Comparison of ENCODE assay signal across 10 cellular contexts in the genomic region with DNA sequence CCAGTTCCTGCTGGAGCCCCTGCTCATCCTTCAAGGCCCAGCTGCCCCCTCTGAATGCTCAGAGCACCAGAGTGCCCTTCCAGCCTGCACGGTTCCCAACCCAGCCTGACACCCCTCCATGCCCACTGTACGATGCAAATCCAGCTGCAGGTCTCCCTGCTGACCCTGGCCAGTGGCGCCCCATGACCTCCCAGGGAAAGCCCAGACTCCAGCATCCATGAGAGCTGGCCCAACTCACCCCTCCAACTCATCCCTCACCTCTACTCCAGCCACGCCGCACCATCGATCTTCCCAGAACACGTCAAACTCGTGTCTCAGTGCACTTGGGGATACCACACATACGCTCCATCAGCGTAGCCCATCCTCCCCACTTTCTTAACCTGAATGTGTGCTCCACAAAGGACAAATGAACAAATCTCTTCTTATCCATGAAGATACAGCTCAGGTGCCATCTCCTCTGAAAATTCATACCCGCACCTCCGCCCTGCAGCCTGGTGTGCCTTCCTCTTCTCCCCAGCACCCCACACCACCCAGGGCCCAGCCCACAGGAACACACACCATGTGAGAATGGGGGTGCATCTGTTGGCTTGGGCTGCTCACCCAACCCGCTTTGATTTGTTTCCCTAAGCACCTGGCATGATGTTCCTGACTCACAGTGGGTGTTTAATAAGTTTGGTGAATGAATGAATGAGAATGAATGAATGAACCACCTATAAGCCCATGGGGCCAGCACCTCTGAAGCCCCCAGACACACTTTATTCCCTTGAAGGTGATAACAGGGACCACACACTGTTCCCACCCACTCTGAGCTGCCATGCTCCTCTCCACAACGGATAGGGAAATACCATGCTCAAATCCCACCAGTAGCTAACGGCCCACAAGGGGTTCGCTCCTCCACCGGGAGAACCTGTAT. TPM values are rescaled to one million over a fixed set of nuclear protein-coding genes. Genes with fewer than 3 reads are reported as not detected.
A peak's percentile ranks its signal among the peaks of the same experiment; 100 is the strongest.
DNase-seq lines count a peak whose midpoint lies in the region; ATAC-seq, FAIRE-seq and TF ChIP-seq lines count a peak whose summit lies in the region.
"Had no signal": no experiment of that assay in that cellular context is flagged by ENCODE, and none has a peak within 500 bp of the region (broad histone marks: within the 10 kb centered on the region; RNA-seq: fewer than 3 reads in every experiment).

No MANE protein-coding gene starts in this region.

- BruUV-seq in Calu3 (replicated peaks; lab: Mats Ljungman, UMichigan): no TSS peak

- TF ChIP-seq CTCF in Calu3 (IDR thresholded peaks at IDR 0.05; ENCODE audit: unreplicated experiment) (no peak), kidney (IDR thresholded peaks at IDR 0.05; ENCODE audit: borderline replicate concordance, extremely low read depth, insufficient read depth) (no peak)

- peaks cover 8 to 31% of the 10 kb centered on the region in 2 donors for H3K4me1 ChIP-seq in kidney (ENCODE audit: control insufficient read depth in 1 of 2, insufficient read depth in 1 of 2, low read depth in 1 of 2, low read length in 2 of 2)

- H3K27ac ChIP-seq in kidney (ENCODE audit: low read depth in 2 of 2, low read length in 2 of 2): peak overlapping the region; percentile 45 to 79

- H3K9me3 ChIP-seq in kidney (ENCODE audit: control insufficient read depth in 1 of 2, low read length in 2 of 2): no peaks in the 10 kb centered on the region

- peak overlapping the region; percentile 95 for H3K27ac Mint-ChIP-seq in Calu3 (ENCODE audit: unreplicated experiment)
- H3K27ac Mint-ChIP-seq in activated CD8-positive, alpha-beta T cell treated with anti-CD3 and anti-CD28 coated beads, Interleukin-2, amount 10 ng/mL, durations not matched to agents 7 days and 5 days: peak overlapping the region; percentile 31
- H3K27ac Mint-ChIP-seq in stimulated activated effector memory CD8-positive, alpha-beta T cell treated with anti-CD3 and anti-CD28 coated beads, Interleukin-12 subunit alpha, Interleukin-12 subunit beta, amount 100 ng/mL, for 72 hours: peak overlapping the region; percentile 15

- no peak overlapping the region for H3K4me3 ChIP-seq in kidney (ENCODE audit: low read length in 2 of 2)

- POLR2A ChIA-PET in activated CD8-positive, alpha-beta T cell treated with anti-CD3 and anti-CD28 coated beads, Interleukin-2, amount 10 ng/mL, durations not matched to agents 7 days and 5 days (lab: Charles Lee): interaction anchor here (0.6 to 2.0 kb wide), 2 partner anchors 26 to 29 kb away, joined by 3 to 4 read pairs; partner anchors contain the start of gene MAFF

- peaks cover 47% of the 10 kb centered on the region for H3K36me3 Mint-ChIP-seq in Calu3 (ENCODE audit: insufficient read depth, unreplicated experiment)
- no peaks in the 10 kb centered on the region for H3K36me3 Mint-ChIP-seq in activated CD8-positive, alpha-beta T cell treated with anti-CD3 and anti-CD28 coated beads, Interleukin-2, amount 10 ng/mL, durations not matched to agents 7 days and 5 days (ENCODE audit: low read depth)
- H3K36me3 Mint-ChIP-seq in stimulated activated effector memory CD8-positive, alpha-beta T cell treated with anti-CD3 and anti-CD28 coated beads, Interleukin-12 subunit alpha, Interleukin-12 subunit beta, amount 100 ng/mL, for 72 hours: peaks cover 16% of the 10 kb centered on the region

- no peaks in the 10 kb centered on the region for H3K27me3 Mint-ChIP-seq in Calu3 (ENCODE audit: unreplicated experiment)
- no peaks in the 10 kb centered on the region for H3K27me3 Mint-ChIP-seq in activated CD8-positive, alpha-beta T cell treated with anti-CD3 and anti-CD28 coated beads, Interleukin-2, amount 10 ng/mL, durations not matched to agents 7 days and 5 days (ENCODE audit: low read depth)
- H3K27me3 Mint-ChIP-seq: progenitor cell of endocrine pancreas had no signal

- no peak overlapping the region for H3K4me3 Mint-ChIP-seq in Calu3 (ENCODE audit: low read depth, unreplicated experiment)
- no peak overlapping the region for H3K4me3 Mint-ChIP-seq in activated CD8-positive, alpha-beta T cell treated with anti-CD3 and anti-CD28 coated beads, Interleukin-2, amount 10 ng/mL, durations not matched to agents 7 days and 5 days
- H3K4me3 Mint-ChIP-seq in stimulated activated effector memory CD8-positive, alpha-beta T cell treated with anti-CD3 and anti-CD28 coated beads, Interleukin-12 subunit alpha, Interleukin-12 subunit beta, amount 100 ng/mL, for 72 hours: no peak overlapping the region

- intact Hi-C loops in Calu3 (cut with micrococcal nuclease; ENCODE audit: unreplicated experiment) (no loop called here), kidney (cut with DNase I) (no loop called here)

- H3K9me3 Mint-ChIP-seq in Calu3 (ENCODE audit: low read depth, unreplicated experiment): no peaks in the 10 kb centered on the region
- no peaks in the 10 kb centered on the region for H3K9me3 Mint-ChIP-seq in activated CD8-positive, alpha-beta T cell treated with anti-CD3 and anti-CD28 coated beads, Interleukin-2, amount 10 ng/mL, durations not matched to agents 7 days and 5 days (ENCODE audit: insufficient read depth)
- no peaks in the 10 kb centered on the region for H3K9me3 Mint-ChIP-seq in stimulated activated effector memory CD8-positive, alpha-beta T cell treated with anti-CD3 and anti-CD28 coated beads, Interleukin-12 subunit alpha, Interleukin-12 subunit beta, amount 100 ng/mL, for 72 hours

- FAIRE-seq in kidney (lab: Jason Lieb, UNC): no peak

- H3K4me1 Mint-ChIP-seq in Calu3 (ENCODE audit: low read depth, unreplicated experiment): peaks cover 78% of the 10 kb centered on the region
- peaks cover 72% of the 10 kb centered on the region for H3K4me1 Mint-ChIP-seq in activated CD8-positive, alpha-beta T cell treated with anti-CD3 and anti-CD28 coated beads, Interleukin-2, amount 10 ng/mL, durations not matched to agents 7 days and 5 days (ENCODE audit: low read depth)
- peaks cover 74% of the 10 kb centered on the region for H3K4me1 Mint-ChIP-seq in stimulated activated effector memory CD8-positive, alpha-beta T cell treated with anti-CD3 and anti-CD28 coated beads, Interleukin-12 subunit alpha, Interleukin-12 subunit beta, amount 100 ng/mL, for 72 hours

- H3K36me3 ChIP-seq in kidney (ENCODE audit: control insufficient read depth in 1 of 2, insufficient read depth in 2 of 2, low read length in 2 of 2): no peaks in the 10 kb centered on the region

- no peak for ATAC-seq in activated CD8-positive, alpha-beta T cell treated with anti-CD3 and anti-CD28 coated beads, Interleukin-2, amount 10 ng/mL, durations not matched to agents 7 days and 5 days
- no peak for ATAC-seq in stimulated activated effector memory CD8-positive, alpha-beta T cell treated with anti-CD3 and anti-CD28 coated beads, Interleukin-12 subunit alpha, Interleukin-12 subunit beta, amount 100 ng/mL, for 72 hours
- ATAC-seq in HG02642 (IDR thresholded peaks at IDR 0.05; ENCODE audit: poor library complexity, unreplicated experiment): no peak
- ATAC-seq: SK-N-SH treated with all-trans-retinoic acid at 6 μM for 48 hours had no signal

- DNase-seq in Calu3 (no peak), kidney (peak; percentile 53), HK-2 (ENCODE audit: unreplicated experiment) (no peak), DMS 273 treated with DMSO at 0.1 percent for 48 hours (lab: John Stamatoyannopoulos, UW) (no peak)
- DNase-seq in activated CD8-positive, alpha-beta T cell treated with anti-CD3 and anti-CD28 coated beads, Interleukin-2, amount 10 ng/mL, durations not matched to agents 7 days and 5 days: no peak
- no peak for DNase-seq in stimulated activated effector memory CD8-positive, alpha-beta T cell treated with anti-CD3 and anti-CD28 coated beads, Interleukin-12 subunit alpha, Interleukin-12 subunit beta, amount 100 ng/mL, for 72 hours (ENCODE audit: low spot score in 2 of 2)
- no peak for DNase-seq in stimulated activated CD8-positive, alpha-beta memory T cell treated with anti-CD3 and anti-CD28 coated beads, Interleukin-4, amount 100 ng/mL, for 48 hours

- CTCF ChIA-PET in Calu3 (lab: Charles Lee): no interaction called here
- CTCF ChIA-PET in activated CD8-positive, alpha-beta T cell treated with anti-CD3 and anti-CD28 coated beads, Interleukin-2, amount 10 ng/mL, durations not matched to agents 7 days and 5 days (lab: Charles Lee): interaction anchor here (1.4 to 1.9 kb wide), 2 partner anchors 26 to 61 kb away, joined by 4 to 9 read pairs; no protein-coding TSS in a partner anchor

- H3K9ac ChIP-seq in kidney (ENCODE audit: low read length in 2 of 2): peak overlapping the region; percentile 13 to 31

RNA-seq across cellular contexts. Expression of gene PLA2G6, which starts 6.2 kb away (rescaled TPM):
- total RNA-seq in Calu3 (2022) (43.5 and 44.0 TPM in 2 replicates), kidney (61.6 TPM)
- 10 to 100 TPM; 39.8 to 43.1 TPM for total RNA-seq in activated CD8-positive, alpha-beta T cell treated with anti-CD3 and anti-CD28 coated beads, Interleukin-2, amount 10 ng/mL, durations not matched to agents 7 days and 5 days
- 26.6 TPM for polyA plus RNA-seq in kidney (ENCODE audit: insufficient read depth, low read depth, low replicate concordance)

RNA-seq across cellular contexts. Expression of gene MAFF, which starts 26.3 kb away (rescaled TPM):
- total RNA-seq in Calu3 (2022) (62.4 and 64.8 TPM in 2 replicates), kidney (23.4 TPM)
- total RNA-seq in activated CD8-positive, alpha-beta T cell treated with anti-CD3 and anti-CD28 coated beads, Interleukin-2, amount 10 ng/mL, durations not matched to agents 7 days and 5 days: 1 to 10 TPM; 6.8 to 9.1 TPM
- 2.2 TPM for polyA plus RNA-seq in kidney (ENCODE audit: insufficient read depth, low read depth, low replicate concordance)

Comparison
In these comparisons a context has a peak if more than half of its experiments do, and no peak if none do; other contexts are left out.
1. H3K27ac Mint-ChIP-seq: peak in every context shown above with its lines; median percentile 95 in Calu3; 31 in activated CD8-positive, alpha-beta T cell treated with anti-CD3 and anti-CD28 coated beads, Interleukin-2, amount 10 ng/mL, durations not matched to agents 7 days and 5 days; 15 in stimulated activated effector memory CD8-positive, alpha-beta T cell treated with anti-CD3 and anti-CD28 coated beads, Interleukin-12 subunit alpha, Interleukin-12 subunit beta, amount 100 ng/mL, for 72 hours.